In genomic region chr7:3434611-3435010, GRCh38 we compare ENCODE assay signal across 17 cellular contexts.
DNase-seq lines count a peak whose midpoint lies in the region; ATAC-seq and TF ChIP-seq lines count a peak whose summit lies in the region.
"Had no signal": no experiment of that assay in that cellular context is flagged by ENCODE, and none has a peak within 500 bp of the region (broad histone marks: within the 10 kb centered on the region; RNA-seq: fewer than 3 reads in every experiment).

No MANE protein-coding gene starts in this region.

- no peaks in the 10 kb centered on the region for H3K9me3 ChIP-seq in MM.1S (replicated peaks; ENCODE audit: insufficient read depth, low read length)
- H3K9me3 ChIP-seq in WERI-Rb-1 (ENCODE audit: severe bottlenecking), result no peaks in the 10 kb centered on the region

- H3K9me2 ChIP-seq in MM.1S (replicated peaks; ENCODE audit: insufficient read depth, low read length), result no peaks in the 10 kb centered on the region

- H3K36me3 ChIP-seq in MM.1S (replicated peaks; ENCODE audit: insufficient read depth, low read length), result no peaks in the 10 kb centered on the region
- H3K36me3 ChIP-seq in WERI-Rb-1, result no peaks in the 10 kb centered on the region

- DNase-seq in GM12864 (ENCODE audit: low read depth) (no peak), MM.1S (no peak), WERI-Rb-1 (no peak), fibroblast of villous mesenchyme (ENCODE audit: low read depth) (no peak), NAMALWA (ENCODE audit: low spot score) (no peak), inferior parietal cortex (ENCODE audit: extremely low spot score) (no peak)
- DNase-seq in activated CD8-positive, alpha-beta memory T cell treated with anti-CD3 and anti-CD28 coated beads, Interleukin-2, amount 50 U/mL, for 4 hours, result no peak
- DNase-seq: CD8-positive, alpha-beta memory T cell; KBM-7; MV-4-11; NCI-H1694; NCI-H2081; NCI-H69; OCI-M1 had no signal

- H2AFZ ChIP-seq in MM.1S (ENCODE audit: low read length), result no peak overlapping the region

- no peaks in the 10 kb centered on the region for H4K20me1 ChIP-seq in MM.1S (ENCODE audit: insufficient read depth, low read length)

- ATAC-seq in GM19395 (IDR thresholded peaks at IDR 0.05; ENCODE audit: unreplicated experiment), result no peak
- ATAC-seq: Right ventricle myocardium inferior had no signal

- H3K27me3 ChIP-seq in MM.1S (replicated peaks; ENCODE audit: insufficient read depth, low read length) (no peaks in the 10 kb centered on the region), WERI-Rb-1 (ENCODE audit: insufficient read depth, low read depth, severe bottlenecking) (no peaks in the 10 kb centered on the region)

- H3K9ac ChIP-seq in MM.1S (ENCODE audit: low read length), result no peak overlapping the region

- H3F3A ChIP-seq in MM.1S (ENCODE audit: insufficient read depth, low read length), result no peaks in the 10 kb centered on the region

- H3K4me2 ChIP-seq in MM.1S (ENCODE audit: low read depth, low read length), result no peak overlapping the region

- no peaks in the 10 kb centered on the region for H3K79me2 ChIP-seq in MM.1S (ENCODE audit: low read length)

- no peak overlapping the region for H3K4me3 ChIP-seq in GM12864 (ENCODE audit: low read depth, low read length)
- H3K4me3 ChIP-seq in MM.1S (ENCODE audit: low read length), result no peak overlapping the region
- H3K4me3 ChIP-seq in WERI-Rb-1 (ENCODE audit: low read depth, low read length), result no peak overlapping the region
- no peak overlapping the region for H3K4me3 ChIP-seq in fibroblast of villous mesenchyme (ENCODE audit: low read depth, low read length)

- H3K27ac ChIP-seq in MM.1S (ENCODE audit: low read length) (no peak overlapping the region), WERI-Rb-1 (no peak overlapping the region)
- H3K27ac ChIP-seq: C4-2B had no signal

- no peaks in the 10 kb centered on the region for H3K4me1 ChIP-seq in MM.1S (ENCODE audit: low read length)

- peak; percentile 25 for TF ChIP-seq CTCF in GM12864 (IDR thresholded peaks at IDR 0.05; ENCODE audit: low read depth, low read length, missing control alignments)
- 0 out of 2 replicates have a peak, but pooled peaks have one; percentile 4 for TF ChIP-seq CTCF in MM.1S (IDR thresholded peaks at IDR 0.05; ENCODE audit: low read length)
- peak; percentile 24; the same call in 1 of the 2 replicates for TF ChIP-seq CTCF in WERI-Rb-1 (IDR thresholded peaks at IDR 0.05; ENCODE audit: low read depth, low read length)
- peak; percentile 4 for TF ChIP-seq CTCF in fibroblast of villous mesenchyme (IDR thresholded peaks at IDR 0.05; ENCODE audit: insufficient read depth, low read depth, low read length)
